Comparison of ENCODE assay signal across 24 cellular contexts in the genomic region with DNA sequence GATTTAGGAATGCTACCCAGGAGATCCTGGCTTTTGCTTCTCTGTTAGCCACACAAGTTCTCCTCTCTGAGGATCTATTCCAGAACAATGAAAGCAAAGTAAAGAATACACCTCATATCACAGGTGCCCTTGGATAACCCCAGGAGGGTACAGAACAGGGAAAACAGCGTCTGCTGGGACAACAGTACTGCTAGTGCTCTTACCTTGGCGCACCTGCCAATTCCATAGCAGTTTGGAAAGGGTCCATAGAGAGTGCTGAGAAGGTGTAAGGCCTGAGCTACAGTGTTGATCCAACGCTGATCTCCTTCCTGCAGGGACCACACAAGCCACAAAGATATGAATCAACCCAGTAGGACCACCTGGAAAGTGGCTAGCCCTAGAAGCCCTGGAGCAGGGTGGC.
"Had no signal": no experiment of that assay in that cellular context is flagged by ENCODE, and none has a peak within 500 bp of the region (broad histone marks: within the 10 kb centered on the region; RNA-seq: fewer than 3 reads in every experiment).

No MANE protein-coding gene starts in this region.

- H3K9me3 Mint-ChIP-seq: effector memory CD8-positive, alpha-beta T cell; naive thymus-derived CD8-positive, alpha-beta T cell; nephron progenitor cell; stimulated activated memory B cell treated with anti-CD40 and anti-IgM and Interleukin-4, amounts not matched to agents 10 μg/mL and 1 μg/mL and 100 μg/mL, for 72 hours had no signal

- H3K27me3 Mint-ChIP-seq: effector memory CD8-positive, alpha-beta T cell; naive thymus-derived CD8-positive, alpha-beta T cell; stimulated activated memory B cell treated with anti-CD40 and anti-IgM and Interleukin-4, amounts not matched to agents 10 μg/mL and 1 μg/mL and 100 μg/mL, for 72 hours had no signal

- DNase-seq: cortex of kidney; effector memory CD8-positive, alpha-beta T cell; foreskin fibroblast; gastrocnemius medialis; head of caudate nucleus; left ventricle myocardium superior; lower lobe of right lung; naive thymus-derived CD8-positive, alpha-beta T cell; nephron progenitor cell; nucleus accumbens; psoas muscle; right cardiac atrium; sigmoid colon; stimulated activated CD4-positive, alpha-beta T cell treated with anti-CD3 and anti-CD28 coated beads, Interleukin-2, amount 100 ng/mL, for 24 hours; stimulated activated CD4-positive, alpha-beta T cell treated with anti-CD3 and anti-CD28 coated beads, Interleukin-4, amount 100 ng/mL, for 24 hours; stimulated activated naive CD8-positive, alpha-beta T cell treated with anti-CD3 and anti-CD28 coated beads, Interleukin-15, Interleukin-2, amounts not matched to agents 100 U/mL and 50 U/mL, for 24 hours; upper lobe of left lung had no signal

- FAIRE-seq: endometrium, keratinocyte, urothelium cell line had no signal

- H3K4me3 ChIP-seq: gastrocnemius medialis, lower lobe of right lung, psoas muscle, sigmoid colon, thoracic aorta, tibial nerve, upper lobe of left lung had no signal

- H3K27ac Mint-ChIP-seq: nephron progenitor cell; stimulated activated memory B cell treated with anti-CD40 and anti-IgM and Interleukin-4, amounts not matched to agents 10 μg/mL and 1 μg/mL and 100 μg/mL, for 72 hours had no signal

- H3K4me3 Mint-ChIP-seq: effector memory CD8-positive, alpha-beta T cell; naive thymus-derived CD8-positive, alpha-beta T cell; nephron progenitor cell; stimulated activated memory B cell treated with anti-CD40 and anti-IgM and Interleukin-4, amounts not matched to agents 10 μg/mL and 1 μg/mL and 100 μg/mL, for 72 hours had no signal

- H3K4me1 Mint-ChIP-seq: nephron progenitor cell; stimulated activated memory B cell treated with anti-CD40 and anti-IgM and Interleukin-4, amounts not matched to agents 10 μg/mL and 1 μg/mL and 100 μg/mL, for 72 hours had no signal

- H3K27me3 ChIP-seq: gastrocnemius medialis, sigmoid colon, tibial nerve, upper lobe of left lung had no signal

- ATAC-seq: effector memory CD8-positive, alpha-beta T cell; esophagus mucosa; gastrocnemius medialis; left ventricle myocardium superior; lower lobe of right lung; naive thymus-derived CD8-positive, alpha-beta T cell; psoas muscle; stimulated activated memory B cell treated with anti-CD40 and anti-IgM and Interleukin-4, amounts not matched to agents 10 μg/mL and 1 μg/mL and 100 μg/mL, for 72 hours; stimulated activated naive CD8-positive, alpha-beta T cell treated with anti-CD3 and anti-CD28 coated beads, Interleukin-15, Interleukin-2, amounts not matched to agents 100 U/mL and 50 U/mL, for 24 hours had no signal
